8 cellular contexts compared by ENCODE assay signal in genomic region chr13:110914293-110915056, GRCh38. TPM values are rescaled to one million over a fixed set of nuclear protein-coding genes. Genes with fewer than 3 reads are reported as not detected.
A peak's percentile ranks its signal among the peaks of the same experiment; 100 is the strongest.
DNase-seq lines count a peak whose midpoint lies in the region; ATAC-seq, FAIRE-seq and TF ChIP-seq lines count a peak whose summit lies in the region.

No MANE protein-coding gene starts in this region.

- peaks cover 20% of the 10 kb centered on the region for H3K36me3 Mint-ChIP-seq in WTC11

- DNase-seq in NK-92 treated with Interleukin-12 subunit alpha and Interleukin-12 subunit beta, amount 100 ng/mL, for 24 hours (lab: John Stamatoyannopoulos, UW) = peak; percentile 83
- DNase-seq in NK-92 (lab: John Stamatoyannopoulos, UW; ENCODE audit: unreplicated experiment) (no peak), NCI-H146 treated with DMSO at 0.1 percent for 48 hours (lab: John Stamatoyannopoulos, UW; ENCODE audit: unreplicated experiment) (peak; percentile 83), WTC11 (ENCODE audit: low spot score) (peak; percentile 74), bronchial epithelial cell (ENCODE audit: low read depth) (peak; percentile 32), islet precursor cell (peak; percentile 86)
- DNase-seq in stimulated activated CD4-positive, alpha-beta T cell treated with anti-CD3 and anti-CD28 coated beads, Interleukin-12 subunit alpha, Interleukin-12 subunit beta, amount 100 ng/mL, for 48 hours (ENCODE audit: low read depth in 2 of 3, low spot score in 1 of 3) = peak; percentile 59 to 72 (median 60)

- peak overlapping the region; percentile 98 for H3K4me3 ChIP-seq in bronchial epithelial cell (ENCODE audit: low read depth, low read length)

- H3K27me3 Mint-ChIP-seq in WTC11 (ENCODE audit: low read depth) = no peaks in the 10 kb centered on the region

- no peaks in the 10 kb centered on the region for H3K27me3 ChIP-seq in bronchial epithelial cell (ENCODE audit: control insufficient read depth, insufficient read depth, low read length)

- POLR2A ChIA-PET in WTC11 (lab: Charles Lee) = interaction anchor here (0.6 to 2.9 kb wide), 11 partner anchors 9 to 801 kb away, joined by 3 to 16 read pairs (median 4); no protein-coding TSS in a partner anchor

- peaks cover 46% of the 10 kb centered on the region for H3K4me1 Mint-ChIP-seq in WTC11

- H3K4me3 Mint-ChIP-seq in WTC11 = peak overlapping the region; percentile 92

- peak; percentile 42 for ATAC-seq in HG02840 (IDR thresholded peaks at IDR 0.05; ENCODE audit: low FRiP score, unreplicated experiment)
- no peak; the same call in 1 of the 2 replicates for ATAC-seq in WTC11

- peaks cover 3% of the 10 kb centered on the region for H3K36me3 ChIP-seq in bronchial epithelial cell (ENCODE audit: control insufficient read depth, insufficient read depth, low read length)

- CTCF ChIA-PET in WTC11 (lab: Charles Lee) = interaction anchor here (0.8 to 2.1 kb wide), 17 partner anchors 8 to 459 kb away, joined by 3 to 25 read pairs (median 4); no protein-coding TSS in a partner anchor

- no peak for FAIRE-seq in bronchial epithelial cell (lab: Jason Lieb, UNC)

- H3K9me3 Mint-ChIP-seq in WTC11 = no peaks in the 10 kb centered on the region

- H3K27ac Mint-ChIP-seq in WTC11 = no peak overlapping the region; the same call in 1 of the 2 replicates

- TF ChIP-seq CTCF in WTC11 (IDR thresholded peaks at IDR 0.05) (no peak), bronchial epithelial cell (IDR thresholded peaks at IDR 0.05; ENCODE audit: insufficient read depth, low read length, severe bottlenecking) (no peak)

TF ChIP-seq in WTC11, 78 proteins besides CTCF, POLR2A, EP300 and RAD21 (continues in another document):
- TF ChIP-seq NFATC4 (CRISPR knock-in tag; IDR thresholded peaks at IDR 0.05) (peak; percentile 66; the same call in 1 of the 2 replicates), ZNF532 (CRISPR knock-in tag; IDR thresholded peaks at IDR 0.05; ENCODE audit: borderline replicate concordance) (no peak), PREB (CRISPR knock-in tag; IDR thresholded peaks at IDR 0.05; ENCODE audit: borderline replicate concordance) (no peak), ZNF281 (CRISPR knock-in tag; IDR thresholded peaks at IDR 0.05) (0 out of 2 replicates have a peak, but pooled peaks have one; percentile 36), IRF1 (CRISPR knock-in tag; IDR thresholded peaks at IDR 0.05) (no peak), ZSCAN18 (CRISPR knock-in tag; IDR thresholded peaks at IDR 0.05) (no peak), OVOL2 (CRISPR knock-in tag; IDR thresholded peaks at IDR 0.05; ENCODE audit: borderline replicate concordance) (no peak), SOX15 (CRISPR knock-in tag; IDR thresholded peaks at IDR 0.05) (no peak), USF1 (CRISPR knock-in tag; IDR thresholded peaks at IDR 0.05) (peak; percentile 22; the same call in 1 of the 2 replicates)

RNA-seq across cellular contexts. Expression of gene ANKRD10, which starts 0.4 kb away (rescaled TPM):
- total RNA-seq in WTC11 (2021) (176 to 219 TPM (median 191 TPM) in 3 replicates), bronchial epithelial cell (17.2 and 26.9 TPM in 2 replicates)
